10 cellular contexts compared by ENCODE assay signal in the genomic region with DNA sequence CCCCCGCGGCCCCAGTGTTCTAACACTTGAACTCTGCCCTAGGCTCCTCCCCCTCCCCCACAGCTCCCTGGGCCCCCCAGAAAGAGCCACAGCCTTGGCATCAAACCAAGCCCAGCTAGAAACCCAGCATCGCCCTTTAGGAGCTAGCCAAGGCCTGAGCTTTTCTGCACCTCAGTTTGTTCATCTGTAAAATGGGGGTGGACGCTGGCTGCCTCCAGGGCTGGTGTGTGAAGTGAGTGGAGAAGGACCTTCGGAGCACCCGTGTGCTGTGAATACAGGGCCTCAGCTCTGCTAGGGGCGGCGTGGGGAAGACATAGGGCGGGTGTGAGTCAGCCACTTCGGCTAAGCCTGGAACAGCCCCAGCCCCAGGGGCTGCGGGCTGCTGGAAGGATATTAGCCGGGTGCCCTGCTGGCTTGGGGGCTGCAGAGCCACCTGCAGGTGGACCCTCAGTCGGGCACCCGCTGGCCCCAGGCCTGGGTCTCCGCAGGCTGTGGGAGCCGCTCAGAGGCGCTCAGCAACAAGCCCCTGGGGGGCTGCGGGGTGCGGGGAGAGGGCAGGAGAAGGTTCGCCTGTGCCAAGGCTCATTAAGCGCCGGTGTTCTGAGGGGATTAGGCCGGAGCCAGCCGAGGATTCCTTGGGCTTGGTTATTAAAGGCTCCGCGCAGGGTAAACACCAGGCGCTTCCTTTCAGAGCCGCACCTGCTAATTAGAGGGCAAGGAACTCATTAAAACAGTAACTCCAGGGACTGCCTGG.
DNase-seq lines count a peak whose midpoint lies in the region; ATAC-seq and TF ChIP-seq lines count a peak whose summit lies in the region.
"Had no signal": no experiment of that assay in that cellular context is flagged by ENCODE, and none has a peak within 500 bp of the region (broad histone marks: within the 10 kb centered on the region; RNA-seq: fewer than 3 reads in every experiment).

No MANE protein-coding gene starts in this region.

- peaks cover 30% of the 10 kb centered on the region for H3K4me1 Mint-ChIP-seq in endodermal cell
- H3K4me1 Mint-ChIP-seq in stimulated activated memory B cell treated with anti-CD40 and anti-IgM and Interleukin-4, amounts not matched to agents 10 μg/mL and 1 μg/mL and 100 μg/mL, for 72 hours: peaks cover 15% of the 10 kb centered on the region
- H3K4me1 Mint-ChIP-seq in activated T-helper 1 cell treated with anti-CD3 and anti-CD28 coated beads, Interleukin-12 subunit alpha, Interleukin-12 subunit beta, Interleukin-2, Interleukin-4 antibody, amounts not matched to agents 30 ng/mL and 10 ng/mL and 1 ng/mL, durations not matched to agents 14 hours and 24 hours and 36 hours (ENCODE audit: low read depth): no peaks in the 10 kb centered on the region
- peaks cover 5 to 17% (median 14%) of the 10 kb centered on the region in 4 donors for H3K4me1 Mint-ChIP-seq in naive thymus-derived CD8-positive, alpha-beta T cell

- peak overlapping the region; percentile 99 for H3K27ac Mint-ChIP-seq in endodermal cell
- no peak overlapping the region for H3K27ac Mint-ChIP-seq in stimulated activated memory B cell treated with anti-CD40 and anti-IgM and Interleukin-4, amounts not matched to agents 10 μg/mL and 1 μg/mL and 100 μg/mL, for 72 hours
- H3K27ac Mint-ChIP-seq in activated T-helper 1 cell treated with anti-CD3 and anti-CD28 coated beads, Interleukin-12 subunit alpha, Interleukin-12 subunit beta, Interleukin-2, Interleukin-4 antibody, amounts not matched to agents 30 ng/mL and 10 ng/mL and 1 ng/mL, durations not matched to agents 14 hours and 24 hours and 36 hours: no peak overlapping the region
- no peak overlapping the region for H3K27ac Mint-ChIP-seq in naive thymus-derived CD8-positive, alpha-beta T cell

- peak overlapping the region; percentile 22 for H3K4me3 ChIP-seq in endodermal cell (ENCODE audit: low read length)
- H3K4me3 ChIP-seq: ascending aorta, ovary had no signal

- peak; percentile 45 for TF ChIP-seq CTCF in endodermal cell (conservative IDR thresholded peaks at IDR 0.05)

- H3K9me3 ChIP-seq in endodermal cell (ENCODE audit: control insufficient read depth, low read length): no peaks in the 10 kb centered on the region
- H3K9me3 ChIP-seq: ascending aorta, ovary had no signal

- peak; percentile 6 for ATAC-seq in stimulated activated memory B cell treated with anti-CD40 and anti-IgM and Interleukin-4, amounts not matched to agents 10 μg/mL and 1 μg/mL and 100 μg/mL, for 72 hours
- no peak for ATAC-seq in naive thymus-derived CD8-positive, alpha-beta T cell

- H3K27me3 Mint-ChIP-seq in endodermal cell (ENCODE audit: insufficient read depth): peaks cover 6% of the 10 kb centered on the region
- peaks cover 70% of the 10 kb centered on the region for H3K27me3 Mint-ChIP-seq in stimulated activated memory B cell treated with anti-CD40 and anti-IgM and Interleukin-4, amounts not matched to agents 10 μg/mL and 1 μg/mL and 100 μg/mL, for 72 hours
- peaks cover 14% of the 10 kb centered on the region for H3K27me3 Mint-ChIP-seq in activated T-helper 1 cell treated with anti-CD3 and anti-CD28 coated beads, Interleukin-12 subunit alpha, Interleukin-12 subunit beta, Interleukin-2, Interleukin-4 antibody, amounts not matched to agents 30 ng/mL and 10 ng/mL and 1 ng/mL, durations not matched to agents 14 hours and 24 hours and 36 hours (ENCODE audit: insufficient read depth)
- H3K27me3 Mint-ChIP-seq in naive thymus-derived CD8-positive, alpha-beta T cell: peaks cover 0 to 10% (median 2%) of the 10 kb centered on the region in 5 donors

- no peaks in the 10 kb centered on the region for H3K27me3 ChIP-seq in endodermal cell (ENCODE audit: control insufficient read depth, insufficient read depth, low read length, poor library complexity, severe bottlenecking)
- H3K27me3 ChIP-seq: ovary had no signal

- peaks cover 18% of the 10 kb centered on the region for H3K4me1 ChIP-seq in endodermal cell (ENCODE audit: control insufficient read depth, insufficient read depth, low read length)

- H3K9ac ChIP-seq in endodermal cell (ENCODE audit: extremely low read depth, low read length, poor library complexity, severe bottlenecking): peak overlapping the region; percentile 52

- H3K36me3 ChIP-seq in endodermal cell (ENCODE audit: control insufficient read depth, insufficient read depth, low read length): no peaks in the 10 kb centered on the region
- H3K36me3 ChIP-seq: ascending aorta, ovary had no signal

- DNase-seq in NCI-H510A treated with DMSO at 0.1 percent for 48 hours (lab: John Stamatoyannopoulos, UW): peak; percentile 40
- no peak for DNase-seq in NCI-H510A (lab: John Stamatoyannopoulos, UW)
- peak; percentile 96 for DNase-seq in NCI-H69 (lab: John Stamatoyannopoulos, UW)
- DNase-seq in endodermal cell: peak; percentile 90
- DNase-seq in activated CD4-positive, alpha-beta T cell treated with anti-CD3 and anti-CD28 coated beads, Interleukin-2, amount 50 U/mL, for 4 hours: no peak
- DNase-seq in activated T-helper 1 cell treated with anti-CD3 and anti-CD28 coated beads, Interleukin-12 subunit alpha, Interleukin-12 subunit beta, Interleukin-2, Interleukin-4 antibody, amounts not matched to agents 30 ng/mL and 10 ng/mL and 1 ng/mL, durations not matched to agents 14 hours and 24 hours and 36 hours (ENCODE audit: low spot score): no peak
- no peak for DNase-seq in naive thymus-derived CD8-positive, alpha-beta T cell

- POLR2A ChIA-PET in naive thymus-derived CD8-positive, alpha-beta T cell (lab: Charles Lee): interaction anchor here (0.9 to 2.2 kb wide), 2 partner anchors 19 to 22 kb away, joined by 4 to 30 read pairs; no protein-coding TSS in a partner anchor

- H3K27ac ChIP-seq in endodermal cell (ENCODE audit: low read depth, low read length): peak overlapping the region; percentile 99
- H3K27ac ChIP-seq: ascending aorta, ovary had no signal

- H3K9me3 Mint-ChIP-seq in endodermal cell: peaks cover 8% of the 10 kb centered on the region
- H3K9me3 Mint-ChIP-seq in stimulated activated memory B cell treated with anti-CD40 and anti-IgM and Interleukin-4, amounts not matched to agents 10 μg/mL and 1 μg/mL and 100 μg/mL, for 72 hours: no peaks in the 10 kb centered on the region
- H3K9me3 Mint-ChIP-seq in activated T-helper 1 cell treated with anti-CD3 and anti-CD28 coated beads, Interleukin-12 subunit alpha, Interleukin-12 subunit beta, Interleukin-2, Interleukin-4 antibody, amounts not matched to agents 30 ng/mL and 10 ng/mL and 1 ng/mL, durations not matched to agents 14 hours and 24 hours and 36 hours: no peaks in the 10 kb centered on the region
- H3K9me3 Mint-ChIP-seq in naive thymus-derived CD8-positive, alpha-beta T cell: no peaks in the 10 kb centered on the region

- H3K36me3 Mint-ChIP-seq in endodermal cell (ENCODE audit: low read depth): peaks cover 3% of the 10 kb centered on the region
- no peaks in the 10 kb centered on the region for H3K36me3 Mint-ChIP-seq in stimulated activated memory B cell treated with anti-CD40 and anti-IgM and Interleukin-4, amounts not matched to agents 10 μg/mL and 1 μg/mL and 100 μg/mL, for 72 hours
- no peaks in the 10 kb centered on the region for H3K36me3 Mint-ChIP-seq in activated T-helper 1 cell treated with anti-CD3 and anti-CD28 coated beads, Interleukin-12 subunit alpha, Interleukin-12 subunit beta, Interleukin-2, Interleukin-4 antibody, amounts not matched to agents 30 ng/mL and 10 ng/mL and 1 ng/mL, durations not matched to agents 14 hours and 24 hours and 36 hours (ENCODE audit: low read depth)
- no peaks in the 10 kb centered on the region for H3K36me3 Mint-ChIP-seq in naive thymus-derived CD8-positive, alpha-beta T cell

- intact Hi-C loops in activated T-helper 1 cell treated with anti-CD3 and anti-CD28 coated beads, Interleukin-12 subunit alpha, Interleukin-12 subunit beta, Interleukin-2, Interleukin-4 antibody, amounts not matched to agents 30 ng/mL and 10 ng/mL and 1 ng/mL, durations not matched to agents 14 hours and 24 hours and 36 hours (cut with micrococcal nuclease): no loop called here

- peak overlapping the region; percentile 60 for H3K4me3 Mint-ChIP-seq in endodermal cell
- H3K4me3 Mint-ChIP-seq in stimulated activated memory B cell treated with anti-CD40 and anti-IgM and Interleukin-4, amounts not matched to agents 10 μg/mL and 1 μg/mL and 100 μg/mL, for 72 hours: no peak overlapping the region
- no peak overlapping the region for H3K4me3 Mint-ChIP-seq in activated T-helper 1 cell treated with anti-CD3 and anti-CD28 coated beads, Interleukin-12 subunit alpha, Interleukin-12 subunit beta, Interleukin-2, Interleukin-4 antibody, amounts not matched to agents 30 ng/mL and 10 ng/mL and 1 ng/mL, durations not matched to agents 14 hours and 24 hours and 36 hours
- H3K4me3 Mint-ChIP-seq in naive thymus-derived CD8-positive, alpha-beta T cell: peak overlapping the region in 1 of 10 donors; percentile 54

- WGBS in endodermal cell (ENCODE audit: insufficient coverage in 1 of 2, insufficient read length in 1 of 2), 2 experiments: 2 to 5% methylated on average over 10 to 28 of the region's 28 CpGs

Comparison
In these comparisons a context has a peak if more than half of its experiments do, and no peak if none do; other contexts are left out.
1. DNase-seq: peak in NCI-H510A treated with DMSO at 0.1 percent for 48 hours (single experiment), NCI-H69 (single experiment) and endodermal cell (single experiment); none in NCI-H510A (single experiment), activated CD4-positive, alpha-beta T cell treated with anti-CD3 and anti-CD28 coated beads, Interleukin-2, amount 50 U/mL, for 4 hours (0 of 2), activated T-helper 1 cell treated with anti-CD3 and anti-CD28 coated beads, Interleukin-12 subunit alpha, Interleukin-12 subunit beta, Interleukin-2, Interleukin-4 antibody, amounts not matched to agents 30 ng/mL and 10 ng/mL and 1 ng/mL, durations not matched to agents 14 hours and 24 hours and 36 hours (single experiment) and naive thymus-derived CD8-positive, alpha-beta T cell (0 of 10).